ENCODE assay signal across 11 cellular contexts in the genomic region with DNA sequence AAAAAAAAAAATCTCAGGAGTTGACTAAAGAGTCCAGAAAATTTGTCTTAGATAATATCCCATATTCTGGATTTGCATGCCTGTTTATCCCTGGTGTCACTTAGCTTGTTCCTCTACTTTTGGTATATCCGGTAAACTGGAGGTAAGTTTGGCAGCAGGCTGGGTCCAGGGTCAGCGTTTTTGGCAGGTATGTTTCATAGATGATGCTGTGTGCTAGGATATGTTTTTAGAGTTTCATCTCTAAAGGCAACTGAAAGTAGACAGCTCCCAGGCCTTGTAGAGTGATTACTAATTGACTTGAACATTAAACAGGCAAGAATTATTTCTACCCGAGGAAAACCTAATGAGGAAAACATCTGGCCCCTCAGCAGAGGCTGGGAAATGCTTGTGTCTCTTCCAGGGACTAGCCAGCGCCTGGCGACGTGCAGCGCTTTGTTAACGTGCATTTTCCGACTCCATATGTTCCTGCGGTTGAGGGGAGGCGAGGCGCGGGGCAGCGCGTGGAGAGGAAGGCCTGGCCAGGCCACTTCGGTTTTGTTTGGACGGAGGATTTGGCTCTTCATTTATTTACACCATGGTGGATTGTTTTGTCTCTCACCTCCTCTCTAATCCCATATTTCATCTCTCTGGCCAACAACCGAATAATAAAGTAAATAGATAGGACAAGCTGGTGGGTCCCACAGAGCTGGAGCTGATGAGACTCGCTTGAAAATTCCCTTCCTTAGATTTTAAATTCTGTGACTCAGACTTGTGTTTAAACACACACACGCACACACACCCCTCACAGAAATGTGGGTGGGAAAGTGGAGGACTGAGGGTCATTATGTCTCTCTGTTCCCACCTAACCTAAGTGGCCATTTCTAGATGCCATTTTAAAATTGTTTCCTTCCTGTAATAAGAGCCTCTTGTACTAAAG.
DNase-seq lines count a peak whose midpoint lies in the region; ATAC-seq and TF ChIP-seq lines count a peak whose summit lies in the region.
"Had no signal": no experiment of that assay in that cellular context is flagged by ENCODE, and none has a peak within 500 bp of the region (broad histone marks: within the 10 kb centered on the region; RNA-seq: fewer than 3 reads in every experiment).

No MANE protein-coding gene starts in this region.

- intact Hi-C loops in stomach (cut with DNase I; ENCODE audit: low total_unique reads), result no loop called here
- intact Hi-C loops in activated CD8-positive, alpha-beta T cell treated with anti-CD3 and anti-CD28 coated beads for 36 hours (cut with micrococcal nuclease), result no loop called here

- H3K9me3 Mint-ChIP-seq in brain, result no peaks in the 10 kb centered on the region
- H3K9me3 Mint-ChIP-seq in activated CD8-positive, alpha-beta T cell treated with anti-CD3 and anti-CD28 coated beads for 36 hours, result no peaks in the 10 kb centered on the region
- H3K9me3 Mint-ChIP-seq: stimulated activated naive CD8-positive, alpha-beta T cell treated with anti-CD3 and anti-CD28 coated beads, Interleukin-15, amount 100 ng/mL, for 72 hours had no signal

- TF ChIP-seq CTCF in brain (conservative IDR thresholded peaks at IDR 0.05) (no peak), stomach (IDR thresholded peaks at IDR 0.05) (no peak), coronary artery (IDR thresholded peaks at IDR 0.05) (no peak)
- no peak for TF ChIP-seq CTCF in activated CD8-positive, alpha-beta T cell treated with anti-CD3 and anti-CD28 coated beads for 36 hours (IDR thresholded peaks at IDR 0.05)

- H3K27ac ChIP-seq in stomach, result peak overlapping the region in 4 of 5 donors; percentile 7 to 70 (median 68)
- no peak overlapping the region for H3K27ac ChIP-seq in coronary artery
- H3K27ac ChIP-seq: 22Rv1 had no signal

- CTCF ChIA-PET in activated CD8-positive, alpha-beta T cell treated with anti-CD3 and anti-CD28 coated beads for 36 hours (lab: Charles Lee), result no interaction called here

- H3K4me1 Mint-ChIP-seq in brain, result peaks cover 23% of the 10 kb centered on the region
- H3K4me1 Mint-ChIP-seq in activated CD8-positive, alpha-beta T cell treated with anti-CD3 and anti-CD28 coated beads for 36 hours (ENCODE audit: low read depth), result peaks cover 4% of the 10 kb centered on the region
- H3K4me1 Mint-ChIP-seq: stimulated activated naive CD8-positive, alpha-beta T cell treated with anti-CD3 and anti-CD28 coated beads, Interleukin-15, amount 100 ng/mL, for 72 hours had no signal

- peaks cover 0 to 9% (median 0%) of the 10 kb centered on the region in 4 donors for H3K4me1 ChIP-seq in stomach

- no peak for TF ChIP-seq POLR2A in stomach (IDR thresholded peaks at IDR 0.05)

- no peak overlapping the region for H3K4me3 Mint-ChIP-seq in brain
- no peak overlapping the region for H3K4me3 Mint-ChIP-seq in activated CD8-positive, alpha-beta T cell treated with anti-CD3 and anti-CD28 coated beads for 36 hours
- H3K4me3 Mint-ChIP-seq: stimulated activated naive CD8-positive, alpha-beta T cell treated with anti-CD3 and anti-CD28 coated beads, Interleukin-15, amount 100 ng/mL, for 72 hours had no signal

- peaks cover 33% of the 10 kb centered on the region for H3K27me3 Mint-ChIP-seq in brain
- H3K27me3 Mint-ChIP-seq in activated CD8-positive, alpha-beta T cell treated with anti-CD3 and anti-CD28 coated beads for 36 hours, result peaks cover 5% of the 10 kb centered on the region

- H3K4me3 ChIP-seq in stomach, result no peak overlapping the region
- H3K4me3 ChIP-seq in coronary artery, result no peak overlapping the region

- ATAC-seq in activated CD8-positive, alpha-beta T cell treated with anti-CD3 and anti-CD28 coated beads for 36 hours, result no peak
- ATAC-seq: stimulated activated naive CD8-positive, alpha-beta T cell treated with anti-CD3 and anti-CD28 coated beads, Interleukin-15, amount 100 ng/mL, for 72 hours had no signal

- POLR2A ChIA-PET in activated CD8-positive, alpha-beta T cell treated with anti-CD3 and anti-CD28 coated beads for 36 hours (lab: Charles Lee), result interaction anchor here (1.3 kb wide), 1 partner anchor 9 kb away, joined by 3 read pairs; no protein-coding TSS in a partner anchor

- H3K27me3 ChIP-seq in stomach, result peaks cover 0 to 19% (median 0%) of the 10 kb centered on the region in 3 donors

- no peaks in the 10 kb centered on the region for H3K9me3 ChIP-seq in stomach

- H3K36me3 Mint-ChIP-seq in brain, result no peaks in the 10 kb centered on the region
- no peaks in the 10 kb centered on the region for H3K36me3 Mint-ChIP-seq in activated CD8-positive, alpha-beta T cell treated with anti-CD3 and anti-CD28 coated beads for 36 hours (ENCODE audit: low read depth)

- peak overlapping the region in 3 of 5 experiments; percentile 30 to 74 (median 64) for H3K27ac Mint-ChIP-seq in brain
- H3K27ac Mint-ChIP-seq in activated CD8-positive, alpha-beta T cell treated with anti-CD3 and anti-CD28 coated beads for 36 hours, result no peak overlapping the region
- H3K27ac Mint-ChIP-seq: stimulated activated naive CD8-positive, alpha-beta T cell treated with anti-CD3 and anti-CD28 coated beads, Interleukin-15, amount 100 ng/mL, for 72 hours had no signal

- H3K36me3 ChIP-seq in stomach, result no peaks in the 10 kb centered on the region

- 54 to 74% (median 64%) methylated on average over 20 of the region's 20 CpGs for WGBS in stomach, 5 donors

- TF ChIP-seq EP300 in stomach (IDR thresholded peaks at IDR 0.05), result no peak

- peak; percentile 11 for DNase-seq in DMS 273 (lab: John Stamatoyannopoulos, UW; ENCODE audit: unreplicated experiment)
- no peak for DNase-seq in DMS 273 treated with DMSO at 0.1 percent for 48 hours (lab: John Stamatoyannopoulos, UW)
- DNase-seq in left kidney (ENCODE audit: low read depth, low spot score), result peak; percentile 72
- no peak for DNase-seq in stomach
- no peak for DNase-seq in coronary artery (ENCODE audit: low spot score)
- no peak for DNase-seq in SHP77 (lab: John Stamatoyannopoulos, UW)
- no peak for DNase-seq in activated CD8-positive, alpha-beta T cell treated with anti-CD3 and anti-CD28 coated beads for 36 hours
- DNase-seq: NCI-H1105 treated with DMSO at 0.1 percent for 48 hours; stimulated activated naive CD8-positive, alpha-beta T cell treated with anti-CD3 and anti-CD28 coated beads, Interleukin-15, amount 100 ng/mL, for 72 hours had no signal

Comparison
In these comparisons a context has a peak if more than half of its experiments do, and no peak if none do; other contexts are left out.
1. DNase-seq: peak in DMS 273 (single experiment) and left kidney (single experiment); none in DMS 273 treated with DMSO at 0.1 percent for 48 hours (single experiment), stomach (single experiment), coronary artery (single experiment), SHP77 (0 of 2) and activated CD8-positive, alpha-beta T cell treated with anti-CD3 and anti-CD28 coated beads for 36 hours (single experiment).
2. H3K27ac ChIP-seq: peak in stomach (4 of 5); none in coronary artery (0 of 2).